9 cellular contexts compared by ENCODE assay signal in the genomic region with DNA sequence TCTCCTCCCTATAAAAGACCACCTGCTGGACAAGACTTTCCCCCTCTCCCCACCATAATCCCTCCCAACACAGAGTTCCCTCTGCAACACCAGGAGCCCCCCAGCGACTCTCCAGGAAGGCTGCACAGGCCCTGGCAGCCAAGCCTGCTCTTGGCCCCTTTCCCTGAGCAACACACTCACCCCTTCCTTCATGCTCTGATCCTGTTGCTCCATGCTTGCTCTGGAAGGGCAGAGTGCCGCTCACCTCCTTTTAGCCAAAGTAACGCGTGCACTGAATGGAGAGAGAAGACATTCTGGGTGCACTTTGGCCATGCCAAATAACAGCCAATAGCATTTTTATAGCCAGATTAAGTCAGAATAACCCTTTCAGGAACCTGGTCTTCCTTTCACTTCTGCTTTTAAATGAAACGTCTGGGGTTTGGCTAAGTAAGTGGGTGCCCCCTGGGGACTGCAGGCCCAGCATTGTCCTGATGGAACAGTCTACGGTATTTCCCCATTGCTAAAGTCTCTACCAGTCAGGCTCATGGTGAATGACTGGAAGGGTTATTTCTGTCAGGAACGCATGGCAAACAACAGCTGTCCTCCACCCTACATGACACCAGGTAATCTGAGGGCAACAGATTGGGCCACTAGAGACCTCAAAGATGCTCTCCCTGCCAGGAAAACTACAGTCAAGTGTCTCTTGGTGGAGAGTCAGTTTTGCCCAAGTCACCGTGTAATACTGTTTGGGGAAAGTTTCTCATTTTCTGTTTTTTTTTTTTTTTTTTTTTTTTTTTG. TPM values are rescaled to one million over a fixed set of nuclear protein-coding genes. Genes with fewer than 3 reads are reported as not detected.
DNase-seq lines count a peak whose midpoint lies in the region; ATAC-seq, FAIRE-seq and TF ChIP-seq lines count a peak whose summit lies in the region.
"Had no signal": no experiment of that assay in that cellular context is flagged by ENCODE, and none has a peak within 500 bp of the region (broad histone marks: within the 10 kb centered on the region; RNA-seq: fewer than 3 reads in every experiment).

Gene SLC2A5, minus strand, starts transcription at position 312 of the 777 bp plus-strand sequence. Its CDS starts 99 bp downstream, at position 213.

- FAIRE-seq in bronchial epithelial cell (lab: Jason Lieb, UNC) = no peak

- peaks cover 76% of the 10 kb centered on the region for H3K4me1 Mint-ChIP-seq in nephron progenitor cell

- ATAC-seq in GM18498 (IDR thresholded peaks at IDR 0.05; ENCODE audit: unreplicated experiment) = peak; percentile 90
- peak; percentile 88 for ATAC-seq in GM21723 (IDR thresholded peaks at IDR 0.05; ENCODE audit: unreplicated experiment)

- no peaks in the 10 kb centered on the region for H3K27me3 ChIP-seq in bronchial epithelial cell (ENCODE audit: control insufficient read depth, insufficient read depth, low read length)

- no peak within 1 kb of the TSS for H3K4me3 ChIP-seq in bronchial epithelial cell (ENCODE audit: low read depth, low read length)

- H3K27ac Mint-ChIP-seq in nephron progenitor cell = peak within 1 kb of the TSS; percentile 78

- peak; percentile 71 for DNase-seq in KG1 (lab: John Stamatoyannopoulos, UW)
- DNase-seq in bronchial epithelial cell (ENCODE audit: low read depth) = peak; percentile 34
- DNase-seq in nephron progenitor cell = no peak
- DNase-seq in NCI-H187 treated with DMSO at 0.1 percent for 48 hours (lab: John Stamatoyannopoulos, UW) = no peak
- DNase-seq in activated CD4-positive, alpha-beta T cell treated with anti-CD3 and anti-CD28 coated beads, Interleukin-2, amount 50 U/mL, for 48 hours = no peak
- no peak for DNase-seq in NCI-H69 (lab: John Stamatoyannopoulos, UW)

- peaks cover 13% of the 10 kb centered on the region for H3K27me3 Mint-ChIP-seq in nephron progenitor cell (ENCODE audit: low read depth, poor library complexity)

- H3K36me3 Mint-ChIP-seq in nephron progenitor cell (ENCODE audit: low read depth) = peaks cover 4% of the 10 kb centered on the region

- TF ChIP-seq CTCF in bronchial epithelial cell (IDR thresholded peaks at IDR 0.05; ENCODE audit: insufficient read depth, low read length, severe bottlenecking) (no peak), nephron progenitor cell (IDR thresholded peaks at IDR 0.05) (no peak)

- no peaks in the 10 kb centered on the region for H3K36me3 ChIP-seq in bronchial epithelial cell (ENCODE audit: control insufficient read depth, insufficient read depth, low read length)

- H3K9me3 Mint-ChIP-seq in nephron progenitor cell = peaks cover 20% of the 10 kb centered on the region

- H3K4me3 Mint-ChIP-seq in nephron progenitor cell = peak within 1 kb of the TSS; percentile 5

RNA-seq across cellular contexts. Expression of gene SLC2A5, which starts in this region (rescaled TPM):
- under 0.01 and 0.26 TPM in 2 replicates for total RNA-seq in bronchial epithelial cell
- total RNA-seq: NCI-H460 had no signal

Comparison
In these comparisons a context has a peak if more than half of its experiments do, and no peak if none do; other contexts are left out.
1. Peak in DNase-seq in bronchial epithelial cell; RNA of the gene not detected or under 1 TPM.